ENCODE assay signal across 9 cellular contexts in the genomic region with DNA sequence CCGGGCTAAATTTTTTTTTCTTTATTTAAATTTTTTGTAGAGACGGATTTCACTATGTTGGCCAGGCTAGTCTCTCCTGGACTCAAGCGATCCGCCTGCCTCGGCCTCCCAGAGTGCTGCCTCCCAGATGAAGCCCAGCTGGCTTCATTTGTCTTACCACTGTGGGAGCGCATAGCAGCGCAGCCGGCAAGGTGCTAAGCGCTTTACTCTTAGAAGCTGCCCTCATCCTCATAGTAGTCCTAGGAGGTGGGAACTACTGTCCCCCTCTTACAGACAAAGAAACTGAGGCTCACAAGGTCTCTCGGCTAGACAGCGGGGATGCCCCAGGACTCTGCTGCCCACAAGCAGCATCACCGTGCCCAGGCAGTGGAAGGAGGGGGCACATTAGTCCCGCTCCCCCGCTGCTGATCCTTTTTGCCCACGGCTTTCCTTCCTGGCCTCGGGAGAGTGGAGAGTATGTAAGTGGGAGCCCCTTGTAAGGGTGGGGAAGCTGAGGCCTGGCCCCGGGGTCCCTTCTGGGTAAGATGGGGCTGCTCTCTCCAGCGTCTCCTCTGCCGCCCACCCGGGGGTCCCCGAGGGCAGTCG. TPM values are rescaled to one million over a fixed set of nuclear protein-coding genes. Genes with fewer than 3 reads are reported as not detected.
DNase-seq lines count a peak whose midpoint lies in the region; ATAC-seq, FAIRE-seq and TF ChIP-seq lines count a peak whose summit lies in the region.
"Had no signal": no experiment of that assay in that cellular context is flagged by ENCODE, and none has a peak within 500 bp of the region (broad histone marks: within the 10 kb centered on the region; RNA-seq: fewer than 3 reads in every experiment).

No MANE protein-coding gene starts in this region.

- CTCF ChIA-PET in K562 (lab: Yijun Ruan, JAX; ENCODE audit: low intra/inter-chr PET ratio): no interaction called here

- H3K36me3 ChIP-seq in K562 (ENCODE audit: control insufficient read depth, insufficient read depth, low read length) (no peaks in the 10 kb centered on the region), kidney epithelial cell (ENCODE audit: control insufficient read depth, insufficient read depth, low read length) (no peaks in the 10 kb centered on the region), suprapubic skin (no peaks in the 10 kb centered on the region)
- H3K36me3 ChIP-seq: BE2C had no signal

- peaks cover 23% of the 10 kb centered on the region for H4K20me1 ChIP-seq in K562 (replicated peaks; ENCODE audit: control insufficient read depth, insufficient read depth, low read length)

- H3K4me2 ChIP-seq in K562 (ENCODE audit: insufficient read depth, low read length): peak overlapping the region; percentile 67

- no peaks in the 10 kb centered on the region for H3K9me1 ChIP-seq in K562 (ENCODE audit: control insufficient read depth, insufficient read depth, low read length)

- peak; percentile 31 for DNase-seq in NCI-H2227 (lab: John Stamatoyannopoulos, UW; ENCODE audit: unreplicated experiment)
- DNase-seq in NCI-H2227 treated with DMSO at 0.1 percent for 48 hours (lab: John Stamatoyannopoulos, UW): no peak
- DNase-seq in K562 (ENCODE audit: extremely low read depth in 1 of 4, low spot score in 3 of 4): no peak
- no peak for DNase-seq in kidney epithelial cell (ENCODE audit: low read depth)
- no peak for DNase-seq in suprapubic skin (ENCODE audit: low spot score in 2 of 2)
- DNase-seq in effector CD8-positive, alpha-beta T cell (lab: John Stamatoyannopoulos, UW): no peak
- no peak for DNase-seq in OCI-M1 (lab: John Stamatoyannopoulos, UW)
- DNase-seq: BE2C had no signal

- in situ Hi-C loops in K562 (cut with MboI): no loop called here

- H3K4me1 ChIP-seq in K562 (replicated peaks in 1 of 2; ENCODE audit: control insufficient read depth in 2 of 2, insufficient read depth in 2 of 2, low read length in 2 of 2): peaks cover 6 to 15% of the 10 kb centered on the region in 2 experiments; a peak in 4 of 5 replicates
- peaks cover 20% of the 10 kb centered on the region for H3K4me1 ChIP-seq in suprapubic skin
- H3K4me1 ChIP-seq: BE2C had no signal

- TF ChIP-seq POLR2A in K562 (conservative IDR thresholded peaks at IDR 0.05): no peak
- TF ChIP-seq POLR2A in suprapubic skin (IDR thresholded peaks at IDR 0.05): no peak

- H3K27ac ChIP-seq in K562 (ENCODE audit: extremely low read depth, low read depth, low read length) (no peak overlapping the region), suprapubic skin (peak overlapping the region; percentile 51)

- H3K27me3 ChIP-seq in K562 (ENCODE audit: control insufficient read depth in 2 of 2, insufficient read depth in 2 of 2, low read length in 2 of 2) (peaks cover 9 to 67% of the 10 kb centered on the region in 2 experiments), kidney epithelial cell (ENCODE audit: control insufficient read depth, insufficient read depth, low read length) (no peaks in the 10 kb centered on the region), suprapubic skin (no peaks in the 10 kb centered on the region)

- intact Hi-C loops in K562 (cut with micrococcal nuclease): no loop called here

- H2AFZ ChIP-seq in K562 (ENCODE audit: low read depth, low read length): peak overlapping the region; percentile 58

- TF ChIP-seq RAD21 in K562 (CRISPR knock-in tag; conservative IDR thresholded peaks at IDR 0.05 in 1 of 2, IDR thresholded peaks at IDR 0.05 in 1 of 2): no peak

- WGBS in K562 (ENCODE audit: insufficient coverage, low coverage, missing lambda C conversion rate): 24% methylated on average over 22 of the region's 22 CpGs
- WGBS in suprapubic skin: 18% methylated on average over 18 of the region's 22 CpGs

- POLR2A ChIA-PET in K562 (lab: Yijun Ruan, JAX): interaction anchor here (0.5 to 1.1 kb wide), 3 partner anchors 25 to 146 kb away, joined by 3 to 4 read pairs (median 4); no protein-coding TSS in a partner anchor

- ATAC-seq in K562: 0 out of 3 replicates have a peak, but pooled peaks have one; percentile 7
- ATAC-seq in HG03135 (IDR thresholded peaks at IDR 0.05; ENCODE audit: unreplicated experiment): no peak

- no peak for FAIRE-seq in K562 (lab: Jason Lieb, UNC)

- H3K4me3 ChIP-seq in K562 (peak overlapping the region; percentile 49), kidney epithelial cell (ENCODE audit: low read depth, low read length) (peak overlapping the region; percentile 62), suprapubic skin (peak overlapping the region; percentile 79)

- no peaks in the 10 kb centered on the region for H3K9me3 ChIP-seq in K562 (replicated peaks; ENCODE audit: control insufficient read depth, insufficient read depth, low read depth, low read length)
- H3K9me3 ChIP-seq in suprapubic skin: no peaks in the 10 kb centered on the region
- H3K9me3 ChIP-seq: BE2C had no signal

- TF ChIP-seq CTCF in K562 (IDR thresholded peaks at IDR 0.05 in 2 of 3, conservative IDR thresholded peaks at IDR 0.05 in 1 of 3; ENCODE audit: insufficient read depth in 2 of 3, low read depth in 1 of 3, low read length in 3 of 3): no peak
- TF ChIP-seq CTCF in kidney epithelial cell (IDR thresholded peaks at IDR 0.05; ENCODE audit: insufficient read depth, low read length, poor library complexity, severe bottlenecking): no peak
- no peak for TF ChIP-seq CTCF in suprapubic skin (IDR thresholded peaks at IDR 0.05)

- no TSS peak for BruUV-seq in K562 (replicated peaks; lab: Mats Ljungman, UMichigan)

- no peaks in the 10 kb centered on the region for H3K79me2 ChIP-seq in K562 (ENCODE audit: control insufficient read depth, insufficient read depth, low read length)

- H3K9ac ChIP-seq in K562 (ENCODE audit: insufficient read depth in 1 of 2, low read depth in 2 of 2, low read length in 2 of 2): peak overlapping the region; percentile 38 to 80; a peak in 2 of 4 replicates

- TF ChIP-seq EP300 in K562 (IDR thresholded peaks at IDR 0.05; ENCODE audit: low read length) (no peak), suprapubic skin (IDR thresholded peaks at IDR 0.05) (no peak)

RNA-seq across cellular contexts. Expression of a gene that starts 0.7 kb away (rescaled TPM):
- total RNA-seq in K562 (2011; cell fraction: chromatin; rRNA removed; ENCODE audit: low replicate concordance): 2.4 and 10.2 TPM in 2 replicates
- 19.3 and 19.7 TPM in 2 replicates for total RNA-seq in K562 (2011; cell fraction: nucleolus; rRNA removed)
- total RNA-seq in K562 (2011; cell fraction: nucleoplasm; rRNA removed): 14.0 and 21.6 TPM in 2 replicates
- total RNA-seq in K562 (2014; rRNA removed) (12.8 and 14.5 TPM in 2 replicates), K562 (2014; rRNA removed; fragmentation: Illumina TruSeq; extraction: Trizol) (1.2 and 2.1 TPM in 2 replicates), K562 (2015; rRNA removed; fragmentation: Illumina TruSeq; extraction: Trizol) (3.8 TPM in 2 replicates), K562 (2021) (13.1 and 15.1 TPM in 2 replicates), kidney epithelial cell (99.0 and 162 TPM in 2 replicates), suprapubic skin (100 to 1,000 TPM in 3 of 4 donors, 10 to 100 TPM in 1; 61.9 to 283 (median 228) TPM)
- polyA plus RNA-seq in K562 (2011; rRNA removed) (16.2 and 31.0 TPM in 2 replicates), K562 (2014; fragmentation: Illumina TruSeq; extraction: Trizol) (8.2 and 11.8 TPM in 2 replicates), K562 (2014; fragmentation: Nextera tagmentation; extraction: Ambion mirVana) (1 to 10 TPM in 1 of 2 experiments, under 1 TPM in 1; 1.00 to 1.7 TPM), K562 (2014; rRNA removed) (9.8 and 13.3 TPM in 2 replicates)
- polyA plus RNA-seq in K562 (2011; cell fraction: cytosol; rRNA removed): 75.0 and 104 TPM in 2 replicates
- 24.7 and 26.3 TPM in 2 replicates for polyA plus RNA-seq in K562 (2011; cell fraction: nucleus; rRNA removed)
- 26.4 and 45.9 TPM in 2 replicates for polyA plus RNA-seq in K562 (2012)
- polyA minus RNA-seq in K562 (2011; rRNA and poly(A)+ RNA removed): 5.4 and 6.5 TPM in 2 replicates
- polyA minus RNA-seq in K562 (2011; cell fraction: cytosol; rRNA and poly(A)+ RNA removed): 8.6 and 15.1 TPM in 2 replicates
- 4.2 TPM in 2 replicates for polyA minus RNA-seq in K562 (2011; cell fraction: nucleus; rRNA and poly(A)+ RNA removed)

RNA-seq across cellular contexts. Expression of a gene that starts 14.2 kb away (rescaled TPM):
- total RNA-seq in K562 (2011; cell fraction: chromatin; rRNA removed; ENCODE audit: low replicate concordance): not detected in 2 replicates
- not detected in 2 replicates for total RNA-seq in K562 (2011; cell fraction: nucleolus; rRNA removed)
- total RNA-seq in K562 (2011; cell fraction: nucleoplasm; rRNA removed): not detected in 2 replicates
- not detected in 2 replicates for total RNA-seq in K562 (2014; rRNA removed)
- total RNA-seq in K562 (2014; rRNA removed; fragmentation: Illumina TruSeq; extraction: Trizol): not detected in 2 replicates
- total RNA-seq in K562 (2015; rRNA removed; fragmentation: Illumina TruSeq; extraction: Trizol): not detected in 2 replicates
- not detected in 2 replicates for total RNA-seq in K562 (2021)
- polyA plus RNA-seq in K562 (2011; rRNA removed): not detected in 2 replicates
- not detected in 2 replicates for polyA plus RNA-seq in K562 (2011; cell fraction: cytosol; rRNA removed)
- not detected in 2 replicates for polyA plus RNA-seq in K562 (2011; cell fraction: nucleus; rRNA removed)
- polyA plus RNA-seq in K562 (2012): 0.22 and 0.44 TPM in 2 replicates
- not detected in 2 replicates for polyA plus RNA-seq in K562 (2014; fragmentation: Illumina TruSeq; extraction: Trizol)
- polyA plus RNA-seq in K562 (2014; fragmentation: Nextera tagmentation; extraction: Ambion mirVana): not detected
- not detected in 2 replicates for polyA plus RNA-seq in K562 (2014; rRNA removed)
- polyA minus RNA-seq in K562 (2011; rRNA and poly(A)+ RNA removed): not detected in 2 replicates
- polyA minus RNA-seq in K562 (2011; cell fraction: cytosol; rRNA and poly(A)+ RNA removed): not detected in 2 replicates
- not detected in 2 replicates for polyA minus RNA-seq in K562 (2011; cell fraction: nucleus; rRNA and poly(A)+ RNA removed)
- not detected in 2 replicates for total RNA-seq in kidney epithelial cell
- total RNA-seq in suprapubic skin: not detected

RNA-seq across cellular contexts. Expression of a gene that starts 29.8 kb away (rescaled TPM):
- 1.1 and 2.3 TPM in 2 replicates for total RNA-seq in K562 (2011; cell fraction: chromatin; rRNA removed; ENCODE audit: low replicate concordance)
- total RNA-seq in K562 (2011; cell fraction: nucleolus; rRNA removed): 1.3 and 2.0 TPM in 2 replicates
- 0.59 and 1.1 TPM in 2 replicates for total RNA-seq in K562 (2011; cell fraction: nucleoplasm; rRNA removed)
- total RNA-seq in K562 (2014; rRNA removed): 0.14 and 0.61 TPM in 2 replicates
- 0.25 and 0.48 TPM in 2 replicates for total RNA-seq in K562 (2014; rRNA removed; fragmentation: Illumina TruSeq; extraction: Trizol)
- 0.22 and 0.41 TPM in 2 replicates for total RNA-seq in K562 (2015; rRNA removed; fragmentation: Illumina TruSeq; extraction: Trizol)
- total RNA-seq in K562 (2021): 0.38 and 0.56 TPM in 2 replicates
- 2.1 and 2.5 TPM in 2 replicates for polyA plus RNA-seq in K562 (2011; rRNA removed)
- polyA plus RNA-seq in K562 (2011; cell fraction: cytosol; rRNA removed): 1.3 and 1.6 TPM in 2 replicates
- polyA plus RNA-seq in K562 (2011; cell fraction: nucleus; rRNA removed): 5.0 and 6.0 TPM in 2 replicates
- 0.42 and 0.81 TPM in 2 replicates for polyA plus RNA-seq in K562 (2012)
- polyA plus RNA-seq in K562 (2014; fragmentation: Illumina TruSeq; extraction: Trizol): 0.17 and 0.25 TPM in 2 replicates
- polyA plus RNA-seq in K562 (2014; fragmentation: Nextera tagmentation; extraction: Ambion mirVana): under 1 TPM; 0.06 to 0.10 TPM
- 0.12 and 0.24 TPM in 2 replicates for polyA plus RNA-seq in K562 (2014; rRNA removed)
- 2.6 and 3.1 TPM in 2 replicates for polyA minus RNA-seq in K562 (2011; rRNA and poly(A)+ RNA removed)
- polyA minus RNA-seq in K562 (2011; cell fraction: cytosol; rRNA and poly(A)+ RNA removed): 0.38 TPM in 1 of 2 replicates, not detected in the other
- 0.13 and 1.3 TPM in 2 replicates for polyA minus RNA-seq in K562 (2011; cell fraction: nucleus; rRNA and poly(A)+ RNA removed)
- total RNA-seq in kidney epithelial cell: 0.08 TPM in 1 of 2 replicates, not detected in the other
- total RNA-seq in suprapubic skin: 1 to 10 TPM in 2 of 4 donors, under 1 TPM in 1, not detected in 1; 0.48 to 3.0 (median 1.6) TPM
